9 cellular contexts compared by ENCODE assay signal in the genomic region with DNA sequence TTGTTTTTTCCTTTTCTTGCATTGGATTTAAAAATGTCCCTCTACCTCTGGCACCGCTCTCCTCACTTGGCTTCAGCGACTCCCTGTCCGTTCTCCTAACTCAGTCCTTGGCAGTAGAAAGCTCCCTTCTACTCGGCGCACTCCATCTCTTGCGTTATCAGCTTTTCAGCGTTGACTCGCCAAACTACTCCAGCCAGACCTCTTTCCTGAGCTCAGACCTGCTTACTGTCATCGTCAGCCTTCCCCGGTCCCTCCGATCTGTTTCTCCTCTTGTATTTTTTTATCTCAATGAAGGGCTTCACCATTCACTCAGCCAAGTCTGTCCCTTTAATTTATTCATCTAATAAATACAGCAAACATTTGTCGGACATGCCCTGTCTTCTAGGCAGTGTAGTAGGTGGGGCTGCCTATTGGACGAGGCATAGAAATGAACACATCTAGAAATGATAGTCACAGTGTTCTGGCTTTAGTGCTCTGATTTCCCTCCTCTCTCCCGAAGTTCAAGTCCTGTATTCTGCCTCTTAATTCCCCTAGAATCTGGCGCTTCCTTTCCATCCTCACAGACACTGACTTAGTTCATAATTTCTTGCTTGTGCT. TPM values are rescaled to one million over a fixed set of nuclear protein-coding genes. Genes with fewer than 3 reads are reported as not detected.
DNase-seq lines count a peak whose midpoint lies in the region; ATAC-seq, FAIRE-seq and TF ChIP-seq lines count a peak whose summit lies in the region.
"Had no signal": no experiment of that assay in that cellular context is flagged by ENCODE, and none has a peak within 500 bp of the region (broad histone marks: within the 10 kb centered on the region; RNA-seq: fewer than 3 reads in every experiment).

No MANE protein-coding gene starts in this region.

- H3K36me3 Mint-ChIP-seq in activated T-cell treated with anti-CD3 and anti-CD28 coated beads, Interleukin-2, amount 50 U/mL, for 4 hours (ENCODE audit: insufficient read depth): peaks cover 5% of the 10 kb centered on the region
- H3K36me3 Mint-ChIP-seq in T-cell: peaks cover 4% of the 10 kb centered on the region

- H3K27me3 ChIP-seq in HUES48 (ENCODE audit: control insufficient read depth, insufficient read depth, low read length): no peaks in the 10 kb centered on the region

- H3K9ac ChIP-seq in HUES48 (ENCODE audit: low read depth, low read length): no peak overlapping the region

- no peak for DNase-seq in activated T-cell treated with anti-CD3 and anti-CD28 coated beads, Interleukin-2, amount 50 U/mL, for 4 hours
- DNase-seq in activated T-cell treated with anti-CD3 and anti-CD28 coated beads, Interleukin-2, amount 50 U/mL, for 48 hours: no peak
- DNase-seq in T-cell (peak in 2 of 34 experiments; percentile 2 to 13), fibroblast of the aortic adventitia (ENCODE audit: low read depth) (peak; percentile 74), omental fat pad (ENCODE audit: low spot score) (peak; percentile 26), GM12891 (ENCODE audit: insufficient read length, low spot score) (no peak)

- H3K4me1 Mint-ChIP-seq in activated T-cell treated with anti-CD3 and anti-CD28 coated beads, Interleukin-2, amount 50 U/mL, for 4 hours (ENCODE audit: low read depth): peaks cover 16% of the 10 kb centered on the region
- H3K4me1 Mint-ChIP-seq in T-cell: peaks cover 7 to 22% (median 12%) of the 10 kb centered on the region in 3 donors

- H3K4me3 ChIP-seq in HUES48 (ENCODE audit: low read depth, low read length) (peak overlapping the region; percentile 77), fibroblast of the aortic adventitia (ENCODE audit: low read depth, low read length) (peak overlapping the region; percentile 83)

- FAIRE-seq in GM12891 (lab: Jason Lieb, UNC): no peak

- POLR2A ChIA-PET in T-cell (lab: Charles Lee): interaction anchor here (0.6 to 1.1 kb wide), 2 partner anchors 541 to 679 kb away, joined by 3 read pairs; partner anchors contain the start of gene ZPR1 (in 1 of the 2)

- H3K9me3 ChIP-seq in HUES48 (ENCODE audit: control insufficient read depth, insufficient read depth, low read length): no peaks in the 10 kb centered on the region

- no peaks in the 10 kb centered on the region for H3K27me3 Mint-ChIP-seq in activated T-cell treated with anti-CD3 and anti-CD28 coated beads, Interleukin-2, amount 50 U/mL, for 4 hours (ENCODE audit: low read depth)
- no peaks in the 10 kb centered on the region for H3K27me3 Mint-ChIP-seq in T-cell
- H3K27me3 Mint-ChIP-seq: dendritic cell treated with granulocyte-macrophage colony-stimulating factor and Interleukin-4, amounts not matched to agents 40 ng/mL and 50 ng/mL, for 4 days had no signal

- TF ChIP-seq CTCF in fibroblast of the aortic adventitia (IDR thresholded peaks at IDR 0.05; ENCODE audit: insufficient read depth, low read length) (no peak), omental fat pad (IDR thresholded peaks at IDR 0.05) (no peak)

- no peak overlapping the region for H3K4me3 Mint-ChIP-seq in activated T-cell treated with anti-CD3 and anti-CD28 coated beads, Interleukin-2, amount 50 U/mL, for 4 hours
- H3K4me3 Mint-ChIP-seq in T-cell: no peak overlapping the region
- H3K4me3 Mint-ChIP-seq: dendritic cell treated with granulocyte-macrophage colony-stimulating factor and Interleukin-4, amounts not matched to agents 40 ng/mL and 50 ng/mL, for 4 days had no signal

- ATAC-seq in activated T-cell treated with anti-CD3 and anti-CD28 coated beads, Interleukin-2, amount 50 U/mL, for 4 hours: peak; percentile 8
- peak in 3 of 4 experiments; percentile 4 to 6 (median 5) for ATAC-seq in T-cell (replicated peaks in 1 of 4)
- ATAC-seq in omental fat pad (ENCODE audit: low FRiP score): peak; percentile 43
- ATAC-seq in HG03565 (IDR thresholded peaks at IDR 0.05; ENCODE audit: unreplicated experiment): no peak

- H3K4me1 ChIP-seq in HUES48 (ENCODE audit: control insufficient read depth, insufficient read depth, low read length): no peaks in the 10 kb centered on the region; the same call in 1 of the 2 replicates

- no peak overlapping the region for H3K27ac Mint-ChIP-seq in T-cell
- H3K27ac Mint-ChIP-seq: dendritic cell treated with granulocyte-macrophage colony-stimulating factor and Interleukin-4, amounts not matched to agents 40 ng/mL and 50 ng/mL, for 4 days had no signal

- H3K9me3 Mint-ChIP-seq in activated T-cell treated with anti-CD3 and anti-CD28 coated beads, Interleukin-2, amount 50 U/mL, for 4 hours: no peaks in the 10 kb centered on the region
- H3K9me3 Mint-ChIP-seq in T-cell: no peaks in the 10 kb centered on the region
- H3K9me3 Mint-ChIP-seq: dendritic cell treated with granulocyte-macrophage colony-stimulating factor and Interleukin-4, amounts not matched to agents 40 ng/mL and 50 ng/mL, for 4 days had no signal

- no peak for TF ChIP-seq POLR2A in GM12891 (IDR thresholded peaks at IDR 0.05; ENCODE audit: low read depth, low read length)

- H3K27ac ChIP-seq in HUES48 (ENCODE audit: low read depth, low read length): no peak overlapping the region

- no peaks in the 10 kb centered on the region for H3K36me3 ChIP-seq in HUES48 (ENCODE audit: control insufficient read depth, insufficient read depth, low read length)

- CTCF ChIA-PET in T-cell (lab: Charles Lee): interaction anchor here in 1 of 2 donors (0.6 kb wide), 1 partner anchor 403 kb away, joined by 3 read pairs; no protein-coding TSS in a partner anchor

TF ChIP-seq in GM12891, 5 proteins besides CTCF, POLR2A, EP300 and RAD21:
- no peak for TF ChIP-seq PAX5 (IDR thresholded peaks at IDR 0.05; ENCODE audit: insufficient read depth, low read length, severe bottlenecking)
- no peak for TF ChIP-seq TAF1 (IDR thresholded peaks at IDR 0.05; ENCODE audit: low read depth, low read length)
- TF ChIP-seq POLR2AphosphoS5 (IDR thresholded peaks at IDR 0.05; ENCODE audit: low read depth, low read length): no peak
- TF ChIP-seq SPI1 (IDR thresholded peaks at IDR 0.05; ENCODE audit: low read depth, low read length): no peak
- no peak for TF ChIP-seq POU2F2 (IDR thresholded peaks at IDR 0.05; ENCODE audit: low read depth, low read length)

RNA-seq across cellular contexts. Expression of gene CEP164, which starts 0.9 kb away (rescaled TPM):
- total RNA-seq in activated T-cell treated with anti-CD3 and anti-CD28 coated beads, Interleukin-2, amount 50 U/mL, for 4 hours: 10 to 100 TPM; 35.7 to 44.0 (median 36.5) TPM
- total RNA-seq in T-cell: 10 to 100 TPM; 44.5 to 59.9 (median 52.5) TPM
- total RNA-seq in fibroblast of the aortic adventitia (ENCODE audit: low replicate concordance): 36.4 and 38.5 TPM in 2 replicates
- total RNA-seq in omental fat pad: 10 to 100 TPM; 15.1 to 20.3 (median 19.4) TPM
- 11.9 TPM for polyA plus RNA-seq in GM12891 (2012; ENCODE audit: low read depth, missing spikeins)

RNA-seq across cellular contexts. Expression of gene BACE1, which starts 12.5 kb away (rescaled TPM):
- 1 to 10 TPM in 1 of 3 donors, under 1 TPM in 2; 0.37 to 1.0 (median 0.48) TPM for total RNA-seq in activated T-cell treated with anti-CD3 and anti-CD28 coated beads, Interleukin-2, amount 50 U/mL, for 4 hours
- total RNA-seq in T-cell: 1 to 10 TPM; 1.3 to 2.3 (median 1.9) TPM
- 33.4 and 50.0 TPM in 2 replicates for total RNA-seq in fibroblast of the aortic adventitia (ENCODE audit: low replicate concordance)
- total RNA-seq in omental fat pad: 10 to 100 TPM; 20.0 to 32.4 (median 24.7) TPM
- 0.91 TPM for polyA plus RNA-seq in GM12891 (2012; ENCODE audit: low read depth, missing spikeins)

RNA-seq across cellular contexts. Expression of gene BACE1-AS, which starts 37.4 kb away (rescaled TPM):
- 1 to 10 TPM; 3.1 to 3.3 (median 3.2) TPM for total RNA-seq in activated T-cell treated with anti-CD3 and anti-CD28 coated beads, Interleukin-2, amount 50 U/mL, for 4 hours
- 10 to 100 TPM in 3 of 5 donors, 1 to 10 TPM in 2; 4.5 to 11.3 (median 10.1) TPM for total RNA-seq in T-cell
- 5.1 and 8.5 TPM in 2 replicates for total RNA-seq in fibroblast of the aortic adventitia (ENCODE audit: low replicate concordance)
- total RNA-seq in omental fat pad: 10 to 100 TPM in 1 of 4 donors, 1 to 10 TPM in 3; 2.3 to 12.0 (median 5.7) TPM
- polyA plus RNA-seq in GM12891 (2012; ENCODE audit: low read depth, missing spikeins): 1.2 TPM

Comparison
In these comparisons a context has a peak if more than half of its experiments do, and no peak if none do; other contexts are left out.
1. DNase-seq: peak in fibroblast of the aortic adventitia (single experiment) and omental fat pad (single experiment); none in activated T-cell treated with anti-CD3 and anti-CD28 coated beads, Interleukin-2, amount 50 U/mL, for 4 hours (single experiment), activated T-cell treated with anti-CD3 and anti-CD28 coated beads, Interleukin-2, amount 50 U/mL, for 48 hours (0 of 2) and GM12891 (single experiment).
2. RNA of gene BACE1, which starts 12.5 kb away (total RNA-seq): 33.4 to 50.0 TPM in fibroblast of the aortic adventitia and 20.0 to 32.4 TPM in omental fat pad; 1.3 to 2.3 TPM in T-cell and 0.37 to 1.0 TPM in activated T-cell treated with anti-CD3 and anti-CD28 coated beads, Interleukin-2, amount 50 U/mL, for 4 hours; every median in the first group is over 4 times any median in the second.